29 cellular contexts compared by ENCODE assay signal in genomic region chrX:66007851-66008250, GRCh38. TPM values are rescaled to one million over a fixed set of nuclear protein-coding genes. Genes with fewer than 3 reads are reported as not detected.
"Had no signal": no experiment of that assay in that cellular context is flagged by ENCODE, and none has a peak within 500 bp of the region (broad histone marks: within the 10 kb centered on the region; RNA-seq: fewer than 3 reads in every experiment).

No MANE protein-coding gene starts in this region.

- H3K4me1 ChIP-seq: colonic mucosa, gastrocnemius medialis, prostate gland, right atrium auricular region, testis, tibial artery had no signal

- H3K9me3 ChIP-seq: colonic mucosa, gastrocnemius medialis, lower lobe of right lung, prostate gland, right atrium auricular region, testis, tibial artery had no signal

- H3K4me3 ChIP-seq: colonic mucosa, gastrocnemius medialis, lower lobe of right lung, prostate gland, right atrium auricular region, smooth muscle cell, testis, tibial artery had no signal

- H3K27me3 ChIP-seq: colonic mucosa, gastrocnemius medialis, right atrium auricular region, testis, tibial artery had no signal

- ATAC-seq: esophagus mucosa; gastrocnemius medialis; left ventricle myocardium superior; lower lobe of right lung; natural killer cell; sciatic nerve; stimulated activated effector memory CD8-positive, alpha-beta T cell treated with anti-CD3 and anti-CD28 coated beads, Interleukin-12 subunit alpha, Interleukin-12 subunit beta, amount 100 ng/mL, for 72 hours; stimulated activated naive CD8-positive, alpha-beta T cell treated with anti-CD3 and anti-CD28 coated beads, Interleukin-15, Interleukin-2, amounts not matched to agents 100 U/mL and 50 U/mL, for 24 hours had no signal

- DNase-seq: colonic mucosa; effector CD8-positive, alpha-beta T cell; endodermal cell; foreskin fibroblast; gastrocnemius medialis; head of caudate nucleus; left ventricle myocardium superior; lower lobe of right lung; natural killer cell; stimulated activated CD4-positive, alpha-beta T cell treated with anti-CD3 and anti-CD28 coated beads, Interleukin-2, amount 100 ng/mL, for 24 hours; stimulated activated CD4-positive, alpha-beta T cell treated with anti-CD3 and anti-CD28 coated beads, Interleukin-4, amount 100 ng/mL, for 24 hours; stimulated activated naive CD8-positive, alpha-beta T cell treated with anti-CD3 and anti-CD28 coated beads, Interleukin-15, Interleukin-2, amounts not matched to agents 100 U/mL and 50 U/mL, for 24 hours; substantia nigra; testis; tibial artery had no signal

- H3K36me3 Mint-ChIP-seq: natural killer cell; stimulated activated effector memory CD8-positive, alpha-beta T cell treated with anti-CD3 and anti-CD28 coated beads, Interleukin-12 subunit alpha, Interleukin-12 subunit beta, amount 100 ng/mL, for 72 hours; type B pancreatic cell had no signal

- H3K27ac ChIP-seq: colonic mucosa, epithelial cell of prostate, gastrocnemius medialis, lower lobe of right lung, prostate gland, right atrium auricular region, testis, tibial artery had no signal

- H3K4me3 Mint-ChIP-seq: dendritic cell treated with granulocyte-macrophage colony-stimulating factor and Interleukin-4, amounts not matched to agents 40 ng/mL and 50 ng/mL, for 4 days; endodermal cell; natural killer cell; neural crest cell; stimulated activated effector memory CD8-positive, alpha-beta T cell treated with anti-CD3 and anti-CD28 coated beads, Interleukin-12 subunit alpha, Interleukin-12 subunit beta, amount 100 ng/mL, for 72 hours; type B pancreatic cell had no signal

- H3K27me3 Mint-ChIP-seq: type B pancreatic cell had no signal

- H3K36me3 ChIP-seq: colonic mucosa, gastrocnemius medialis, lower lobe of right lung, prostate gland, right atrium auricular region, tibial artery had no signal

- H3K27ac Mint-ChIP-seq: dendritic cell treated with granulocyte-macrophage colony-stimulating factor and Interleukin-4, amounts not matched to agents 40 ng/mL and 50 ng/mL, for 4 days; endodermal cell; natural killer cell; stimulated activated effector memory CD8-positive, alpha-beta T cell treated with anti-CD3 and anti-CD28 coated beads, Interleukin-12 subunit alpha, Interleukin-12 subunit beta, amount 100 ng/mL, for 72 hours; type B pancreatic cell had no signal

- H3K4me1 Mint-ChIP-seq: endodermal cell, neural crest cell had no signal

- H3K9me3 Mint-ChIP-seq: dendritic cell treated with granulocyte-macrophage colony-stimulating factor and Interleukin-4, amounts not matched to agents 40 ng/mL and 50 ng/mL, for 4 days; stimulated activated effector memory CD8-positive, alpha-beta T cell treated with anti-CD3 and anti-CD28 coated beads, Interleukin-12 subunit alpha, Interleukin-12 subunit beta, amount 100 ng/mL, for 72 hours; type B pancreatic cell had no signal

RNA-seq across cellular contexts. Expression of gene VSIG4, which starts 32.0 kb away (rescaled TPM):
- total RNA-seq: endodermal cell, glomerular endothelial cell, myocyte, neural crest cell, osteocyte, smooth muscle cell had no signal
- polyA plus RNA-seq: keratinocyte, smooth muscle cell had no signal
